1 cellular context compared by ENCODE assay signal in genomic region chr7:150946826-150947750, GRCh38.
TF ChIP-seq lines count a peak whose summit lies in the region.

No MANE protein-coding gene starts in this region.

TF ChIP-seq in HEK293T, 16 proteins besides CTCF, POLR2A, EP300 and RAD21 (continued from another document):
- TF ChIP-seq CTBP1 (IDR thresholded peaks at IDR 0.05; ENCODE audit: borderline replicate concordance) (no peak), ARNT (IDR thresholded peaks at IDR 0.05) (no peak)
